ENCODE assay signal across 1 cellular context in genomic region chr22:40029189-40029890, GRCh38.
TF ChIP-seq lines count a peak whose summit lies in the region.

No MANE protein-coding gene starts in this region.

TF ChIP-seq in GM23338, 12 proteins besides CTCF, POLR2A, EP300 and RAD21 (continued from another document):
- TF ChIP-seq ZNF462 (CRISPR knock-in tag; IDR thresholded peaks at IDR 0.05) = no peak
- TF ChIP-seq CREB1 (CRISPR knock-in tag; IDR thresholded peaks at IDR 0.05; ENCODE audit: low read depth) = no peak
- no peak for TF ChIP-seq JUNB (IDR thresholded peaks at IDR 0.05; ENCODE audit: unreplicated experiment)
- no peak for TF ChIP-seq POLR2AphosphoS5 (IDR thresholded peaks at IDR 0.05; ENCODE audit: low read depth)
- no peak for TF ChIP-seq ZNF331 (CRISPR knock-in tag; IDR thresholded peaks at IDR 0.05; ENCODE audit: low read depth)
- TF ChIP-seq NANOG (IDR thresholded peaks at IDR 0.05; ENCODE audit: borderline replicate concordance) = no peak
- TF ChIP-seq EZH2phosphoT487 (IDR thresholded peaks at IDR 0.05; ENCODE audit: unreplicated experiment) = no peak
- no peak for TF ChIP-seq EZH2 (IDR thresholded peaks at IDR 0.05; ENCODE audit: low read depth, unreplicated experiment)
